Comparison of ENCODE assay signal across 23 cellular contexts in the genomic region with DNA sequence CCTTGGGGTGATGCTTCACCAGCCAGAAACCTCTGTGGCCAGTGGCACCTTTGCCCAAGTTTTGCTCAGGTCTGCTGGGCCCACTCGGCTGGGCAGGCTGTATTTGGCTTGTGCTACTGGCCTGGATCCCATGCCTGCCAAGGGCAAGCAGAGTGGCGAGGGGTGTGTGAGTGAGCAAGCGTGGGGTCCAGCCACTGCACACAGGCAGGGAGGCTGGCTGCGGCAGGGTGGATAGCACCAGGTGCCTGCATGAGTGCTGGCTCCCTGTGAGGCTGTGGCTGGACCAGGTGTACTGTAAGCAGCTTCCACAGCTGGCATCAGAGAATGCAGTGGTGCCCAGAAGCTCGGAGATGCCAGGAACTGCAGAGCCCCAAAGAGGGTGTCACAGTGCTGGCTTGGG.
"Had no signal": no experiment of that assay in that cellular context is flagged by ENCODE, and none has a peak within 500 bp of the region (broad histone marks: within the 10 kb centered on the region; RNA-seq: fewer than 3 reads in every experiment).

No MANE protein-coding gene starts in this region.

- H3K36me3 ChIP-seq: cardiac muscle cell, gastrocnemius medialis, pancreas, prostate gland, right atrium auricular region, sigmoid colon, thoracic aorta, tibial nerve had no signal

- H3K4me3 Mint-ChIP-seq: naive thymus-derived CD8-positive, alpha-beta T cell; nephron progenitor cell; stimulated activated naive B cell treated with anti-CD40 and anti-IgM and Interleukin-4, amounts not matched to agents 10 μg/mL and 1 μg/mL and 100 μg/mL, for 72 hours; stimulated activated naive CD8-positive, alpha-beta T cell treated with anti-CD3 and anti-CD28 coated beads, Interleukin-15, Interleukin-2, amounts not matched to agents 100 ng/mL and 50 ng/mL, for 24 hours had no signal

- H3K9me3 Mint-ChIP-seq: nephron progenitor cell had no signal

- FAIRE-seq: colon, keratinocyte, pancreas had no signal

- H3K27me3 ChIP-seq: cardiac muscle cell, dorsolateral prefrontal cortex, gastrocnemius medialis, pancreas, right atrium auricular region, sigmoid colon, tibial nerve had no signal

- H3K4me3 ChIP-seq: cardiac muscle cell, dorsolateral prefrontal cortex, gastrocnemius medialis, pancreas, prostate gland, right atrium auricular region, sigmoid colon, thoracic aorta, tibial nerve had no signal

- H3K27ac ChIP-seq: cardiac muscle cell, dorsolateral prefrontal cortex, gastrocnemius medialis, pancreas, prostate gland, right atrium auricular region, sigmoid colon, thoracic aorta, tibial nerve had no signal

- DNase-seq: cerebellar nuclear complex; dorsolateral prefrontal cortex; effector CD4-positive, alpha-beta T cell; gastrocnemius medialis; head of caudate nucleus; mesendoderm; midbrain; naive thymus-derived CD8-positive, alpha-beta T cell; nephron progenitor cell; occipital lobe; sigmoid colon; stimulated activated CD4-positive, alpha-beta T cell treated with anti-CD3 and anti-CD28 coated beads, Interleukin-4, amount 100 ng/mL, for 4 hours; stimulated activated naive B cell treated with anti-CD40 and anti-IgM and Interleukin-4, amounts not matched to agents 10 μg/mL and 1 μg/mL and 100 μg/mL, for 72 hours had no signal

- H3K4me1 ChIP-seq: gastrocnemius medialis, pancreas, prostate gland, right atrium auricular region, sigmoid colon, tibial nerve had no signal

- H3K27ac Mint-ChIP-seq: nephron progenitor cell; stimulated activated naive B cell treated with anti-CD40 and anti-IgM and Interleukin-4, amounts not matched to agents 10 μg/mL and 1 μg/mL and 100 μg/mL, for 72 hours; stimulated activated naive CD8-positive, alpha-beta T cell treated with anti-CD3 and anti-CD28 coated beads, Interleukin-15, Interleukin-2, amounts not matched to agents 100 ng/mL and 50 ng/mL, for 24 hours had no signal

- H3K4me1 Mint-ChIP-seq: naive thymus-derived CD8-positive, alpha-beta T cell; nephron progenitor cell; stimulated activated naive B cell treated with anti-CD40 and anti-IgM and Interleukin-4, amounts not matched to agents 10 μg/mL and 1 μg/mL and 100 μg/mL, for 72 hours had no signal

- H3K36me3 Mint-ChIP-seq: naive thymus-derived CD8-positive, alpha-beta T cell; stimulated activated naive B cell treated with anti-CD40 and anti-IgM and Interleukin-4, amounts not matched to agents 10 μg/mL and 1 μg/mL and 100 μg/mL, for 72 hours had no signal

- H3K27me3 Mint-ChIP-seq: naive thymus-derived CD8-positive, alpha-beta T cell; stimulated activated naive B cell treated with anti-CD40 and anti-IgM and Interleukin-4, amounts not matched to agents 10 μg/mL and 1 μg/mL and 100 μg/mL, for 72 hours; stimulated activated naive CD8-positive, alpha-beta T cell treated with anti-CD3 and anti-CD28 coated beads, Interleukin-15, Interleukin-2, amounts not matched to agents 100 ng/mL and 50 ng/mL, for 24 hours had no signal

- ATAC-seq: gastrocnemius medialis; left lobe of liver; naive thymus-derived CD8-positive, alpha-beta T cell; pancreas had no signal

- H3K9me3 ChIP-seq: gastrocnemius medialis, pancreas, prostate gland, right atrium auricular region, thoracic aorta had no signal
